ENCODE assay signal across 22 cellular contexts in the genomic region with DNA sequence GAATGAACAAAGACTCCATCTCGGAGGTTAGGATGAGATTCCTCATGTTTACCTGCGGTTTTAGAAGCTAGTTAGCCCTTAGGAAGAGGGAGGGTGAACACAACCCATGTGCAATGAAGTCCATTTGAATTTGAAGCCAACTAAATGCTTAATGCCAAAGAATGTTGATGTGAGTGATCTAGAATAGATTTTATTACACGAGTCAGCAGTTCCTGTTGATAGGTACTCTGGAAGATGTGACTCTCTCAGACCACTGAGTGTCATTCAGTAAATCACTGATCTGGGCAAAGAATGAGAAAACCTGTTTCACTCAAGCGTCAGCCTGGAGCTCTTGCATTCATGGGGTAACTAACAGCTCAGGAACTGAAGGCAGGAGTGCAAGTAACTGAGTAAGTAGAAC.
DNase-seq lines count a peak whose midpoint lies in the region; ATAC-seq, FAIRE-seq and TF ChIP-seq lines count a peak whose summit lies in the region.
"Had no signal": no experiment of that assay in that cellular context is flagged by ENCODE, and none has a peak within 500 bp of the region (broad histone marks: within the 10 kb centered on the region; RNA-seq: fewer than 3 reads in every experiment).

No MANE protein-coding gene starts in this region.

- H3K18ac ChIP-seq in IMR-90 (ENCODE audit: low read depth, low read length), result no peak overlapping the region
- no peak overlapping the region for H3K18ac ChIP-seq in H1 (ENCODE audit: extremely low read depth, low read length)

- whole genome bisulfite sequencing in A549 (ENCODE audit: missing lambda C conversion rate), result 12% methylated on average over 4 of the region's 4 CpGs
- whole genome bisulfite sequencing in IMR-90 (ENCODE audit: extremely low coverage in 2 of 2, insufficient read length in 1 of 2), 2 experiments, result no CpG with 5 or more reads among the region's 4 CpGs
- 82% methylated on average over 4 of the region's 4 CpGs; no CpG with 5 or more reads in 1 of the 2 experiments for WGBS in H1 (ENCODE audit: extremely low coverage in 1 of 2, insufficient coverage in 1 of 2, insufficient read length in 1 of 2, insufficient replicate concordance in 2 of 2, low coverage in 1 of 2, low lambda C conversion rate in 2 of 2, missing lambda C conversion rate in 1 of 2), 2 experiments

- POLR2A ChIA-PET in A549 (lab: Yijun Ruan, JAX) (no interaction called here), IMR-90 (lab: Charles Lee; ENCODE audit: unreplicated experiment) (no interaction called here), H1 (lab: Charles Lee; ENCODE audit: partially characterized antibody) (no interaction called here)

- ATAC-seq in A549 (no peak), IMR-90 (ENCODE audit: low read depth) (no peak), T-helper 17 cell (no peak)
- ATAC-seq: CD8-positive, alpha-beta T cell had no signal

- H3K9me1 ChIP-seq in IMR-90 (ENCODE audit: insufficient read depth, low read length), result no peaks in the 10 kb centered on the region

- H4K20me1 ChIP-seq in IMR-90 (ENCODE audit: insufficient read depth, low read length), result no peaks in the 10 kb centered on the region
- no peaks in the 10 kb centered on the region for H4K20me1 ChIP-seq in H1 (replicated peaks in 1 of 2; ENCODE audit: control insufficient read depth in 1 of 2, insufficient read depth in 2 of 2, low read length in 2 of 2)
- H4K20me1 ChIP-seq: BLaER1 treated with 17β-estradiol and CSF1 and Interleukin-3, amounts not matched to agents 10 nM and 100 nM had no signal

- H3K14ac ChIP-seq in IMR-90 (replicated peaks; ENCODE audit: low read depth, low read length) (no peak overlapping the region), H1 (ENCODE audit: insufficient read length) (no peak overlapping the region)

- H3K36me3 ChIP-seq in IMR-90 (ENCODE audit: control insufficient read depth, insufficient read depth, low read length) (no peaks in the 10 kb centered on the region), H1 (ENCODE audit: control insufficient read depth in 2 of 4, insufficient read depth in 4 of 4, low read length in 3 of 4) (no peaks in the 10 kb centered on the region)
- H3K36me3 ChIP-seq: BLaER1 treated with 17β-estradiol and CSF1 and Interleukin-3, amounts not matched to agents 10 nM and 100 nM had no signal

- peaks cover 18% of the 10 kb centered on the region for H3K27me3 Mint-ChIP-seq in T-helper 17 cell
- H3K27me3 Mint-ChIP-seq: CD4-positive, alpha-beta T cell had no signal

- FAIRE-seq in A549 (lab: Jason Lieb, UNC) (no peak), H1 (lab: Jason Lieb, UNC) (no peak)
- FAIRE-seq: A204.1, D721Med, G401.6, GM12891, GM19239 had no signal

- H4K8ac ChIP-seq in IMR-90 (ENCODE audit: low read depth in 2 of 2, low read length in 2 of 2) (no peak overlapping the region), H1 (ENCODE audit: extremely low read depth, insufficient read depth, low read length) (no peak overlapping the region)

- H2AK9ac ChIP-seq in IMR-90 (replicated peaks; ENCODE audit: low read depth, low read length, poor library complexity), result no peak overlapping the region

- no peak overlapping the region for H4K5ac ChIP-seq in IMR-90 (ENCODE audit: low read depth, low read length)
- no peak overlapping the region for H4K5ac ChIP-seq in H1 (ENCODE audit: insufficient read length, low read depth, low read length)

- in situ Hi-C loops in IMR-90 (cut with MboI; ENCODE audit: low sequenced_read_pairs), result no loop called here

- H2BK120ac ChIP-seq in IMR-90 (ENCODE audit: low read depth, low read length) (no peak overlapping the region), H1 (replicated peaks; ENCODE audit: low read depth, low read length) (no peak overlapping the region)

- TF ChIP-seq CTCF in A549 (IDR thresholded peaks at IDR 0.05), result no peak
- TF ChIP-seq CTCF in IMR-90 (conservative IDR thresholded peaks at IDR 0.05; ENCODE audit: low read depth, low read length), result no peak
- no peak for TF ChIP-seq CTCF in H1 (IDR thresholded peaks at IDR 0.05; ENCODE audit: control extremely low read depth in 1 of 3, insufficient read depth in 1 of 3, low read depth in 1 of 3, low read length in 3 of 3)

- TF ChIP-seq POLR2A in A549 (IDR thresholded peaks at IDR 0.05; ENCODE audit: low read length), result no peak
- no peak for TF ChIP-seq POLR2A in IMR-90 (IDR thresholded peaks at IDR 0.05; ENCODE audit: low read depth, low read length)
- no peak for TF ChIP-seq POLR2A in H1 (IDR thresholded peaks at IDR 0.05; ENCODE audit: control extremely low read depth in 1 of 2, low read depth in 2 of 2, low read length in 2 of 2)

- H2BK20ac ChIP-seq in IMR-90 (ENCODE audit: low read depth, low read length) (no peak overlapping the region), H1 (ENCODE audit: low read length) (no peak overlapping the region)

- no peak overlapping the region for H3K27ac Mint-ChIP-seq in T-helper 17 cell
- H3K27ac Mint-ChIP-seq: B cell; CD4-positive, alpha-beta T cell; CD8-positive, alpha-beta T cell had no signal

- H3K27me3 ChIP-seq in IMR-90 (ENCODE audit: control insufficient read depth, insufficient read depth, low read length) (0 out of 2 replicates have a peak, but pooled peaks cover 2% of the 10 kb centered on the region), H1 (replicated peaks in 1 of 4; ENCODE audit: control insufficient read depth in 3 of 4, extremely low read depth in 1 of 4, insufficient read depth in 3 of 4, low read length in 3 of 4) (no peaks in the 10 kb centered on the region)
- H3K27me3 ChIP-seq: BLaER1 treated with 17β-estradiol and CSF1 and Interleukin-3, amounts not matched to agents 10 nM and 100 nM had no signal

- H3K23me2 ChIP-seq in H1 (ENCODE audit: low read depth, low read length), result no peaks in the 10 kb centered on the region; the same call in 1 of the 2 replicates

- H2AK5ac ChIP-seq in IMR-90 (ENCODE audit: low read depth, low read length) (no peak overlapping the region), H1 (ENCODE audit: low read depth, low read length) (no peak overlapping the region)

- H3K4ac ChIP-seq in IMR-90 (ENCODE audit: low read depth, low read length), result no peak overlapping the region
- H3K4ac ChIP-seq in H1 (replicated peaks; ENCODE audit: insufficient read length, low read depth, low read length), result no peak overlapping the region

- TF ChIP-seq RAD21 in A549 (conservative IDR thresholded peaks at IDR 0.05 in 1 of 2, IDR thresholded peaks at IDR 0.05 in 1 of 2), result no peak
- TF ChIP-seq RAD21 in IMR-90 (IDR thresholded peaks at IDR 0.05; ENCODE audit: low read length), result no peak
- TF ChIP-seq RAD21 in H1 (IDR thresholded peaks at IDR 0.05 in 1 of 2, conservative IDR thresholded peaks at IDR 0.05 in 1 of 2; ENCODE audit: low read depth in 2 of 2, low read length in 2 of 2), result no peak

- H3K27ac ChIP-seq in A549, result no peak overlapping the region
- H3K27ac ChIP-seq in IMR-90 (ENCODE audit: insufficient read depth, low read length), result no peak overlapping the region
- H3K27ac ChIP-seq in H1 (ENCODE audit: low read depth, low read length), result no peak overlapping the region
- H3K27ac ChIP-seq: BLaER1 treated with 17β-estradiol and CSF1 and Interleukin-3, amounts not matched to agents 10 nM and 100 nM; C4-2B had no signal

- H3K9ac ChIP-seq in IMR-90 (ENCODE audit: low read depth, low read length) (no peak overlapping the region), H1 (replicated peaks in 1 of 4; ENCODE audit: extremely low read depth in 1 of 4, low read depth in 3 of 4, low read length in 3 of 4) (no peak overlapping the region)
- H3K9ac ChIP-seq: BLaER1 treated with 17β-estradiol and CSF1 and Interleukin-3, amounts not matched to agents 10 nM and 100 nM had no signal

- H3K4me1 Mint-ChIP-seq in T-helper 17 cell, result no peaks in the 10 kb centered on the region

- dilution Hi-C loops in IMR-90 (cut with HindIII; ENCODE audit: low sequenced_read_pairs, unreplicated experiment), result no loop called here

- H3K4me3 ChIP-seq in A549, result no peak overlapping the region
- H3K4me3 ChIP-seq in IMR-90 (ENCODE audit: insufficient read depth, low read depth, low read length), result no peak overlapping the region
- no peak overlapping the region for H3K4me3 ChIP-seq in H1 (ENCODE audit: extremely low read depth in 1 of 4, insufficient read depth in 2 of 4, low read depth in 3 of 4, low read length in 4 of 4)
- H3K4me3 ChIP-seq: BLaER1 treated with 17β-estradiol and CSF1 and Interleukin-3, amounts not matched to agents 10 nM and 100 nM had no signal

- H2AFZ ChIP-seq in IMR-90 (replicated peaks; ENCODE audit: low read length, poor library complexity) (no peak overlapping the region), H1 (ENCODE audit: low read length) (no peak overlapping the region)

- DNase-seq in A549 (ENCODE audit: low read depth in 1 of 2, low spot score in 1 of 2), result no peak
- no peak for DNase-seq in IMR-90
- DNase-seq in H1 (ENCODE audit: low read depth in 1 of 2, low spot score in 2 of 2), result no peak
- DNase-seq in NCI-H1417 treated with DMSO at 0.1 percent for 48 hours (lab: John Stamatoyannopoulos, UW), result no peak
- DNase-seq in dermis blood vessel endothelial cell, result no peak
- DNase-seq in T-helper 17 cell, result no peak
- DNase-seq: 8988T; AML-193; Caco-2; Calu3; CD4-positive, alpha-beta T cell; CD8-positive, alpha-beta T cell; DMS79 treated with DMSO at 0.1 percent for 48 hours; GF-D8 had no signal

- H3K4me1 ChIP-seq in A549 (no peaks in the 10 kb centered on the region), IMR-90 (ENCODE audit: control insufficient read depth, insufficient read depth, low read length) (no peaks in the 10 kb centered on the region), H1 (replicated peaks in 1 of 4; ENCODE audit: control insufficient read depth in 3 of 4, insufficient read depth in 4 of 4, low read length in 3 of 4) (no peaks in the 10 kb centered on the region)

- CTCF ChIA-PET in A549 (lab: Yijun Ruan, JAX) (no interaction called here), IMR-90 (lab: Yijun Ruan, JAX) (no interaction called here), H1 (lab: Charles Lee; ENCODE audit: partially characterized antibody) (no interaction called here)

- no peak for TF ChIP-seq EP300 in A549 (IDR thresholded peaks at IDR 0.05)
- no peak for TF ChIP-seq EP300 in H1 (IDR thresholded peaks at IDR 0.05; ENCODE audit: borderline replicate concordance in 1 of 2, low read depth in 2 of 2, low read length in 2 of 2)

- H3K23ac ChIP-seq in IMR-90 (ENCODE audit: low read depth, low read length) (no peak overlapping the region), H1 (ENCODE audit: insufficient read length) (no peak overlapping the region)

- H3K56ac ChIP-seq in IMR-90 (ENCODE audit: extremely low read depth, insufficient read depth, low read length), result no peak overlapping the region
- no peak overlapping the region for H3K56ac ChIP-seq in H1 (replicated peaks; ENCODE audit: insufficient read length, low read depth, low read length)

- no peak overlapping the region for H4K91ac ChIP-seq in IMR-90 (ENCODE audit: insufficient read depth, low read depth, low read length)
- H4K91ac ChIP-seq in H1 (replicated peaks; ENCODE audit: insufficient read length, low read length), result no peak overlapping the region

- intact Hi-C loops in IMR-90 (cut with micrococcal nuclease), result no loop called here

- H2BK5ac ChIP-seq in IMR-90 (ENCODE audit: low read depth, low read length, poor library complexity, severe bottlenecking) (no peak overlapping the region), H1 (ENCODE audit: low read depth, low read length) (no peak overlapping the region)

- no peaks in the 10 kb centered on the region for H3K9me3 ChIP-seq in A549
- H3K9me3 ChIP-seq in IMR-90 (ENCODE audit: control insufficient read depth, insufficient read depth, low read length), result no peaks in the 10 kb centered on the region
- H3K9me3 ChIP-seq in H1 (ENCODE audit: insufficient read depth in 2 of 2, low read depth in 1 of 2, low read length in 1 of 2), result no peaks in the 10 kb centered on the region
- H3K9me3 ChIP-seq in T-helper 17 cell (ENCODE audit: control insufficient read depth, low read length, poor library complexity, severe bottlenecking), result no peaks in the 10 kb centered on the region
- H3K9me3 ChIP-seq: BLaER1 treated with 17β-estradiol and CSF1 and Interleukin-3, amounts not matched to agents 10 nM and 100 nM; Caco-2 had no signal

- no peak overlapping the region for H2BK12ac ChIP-seq in H1 (ENCODE audit: low read depth, low read length)

- no peaks in the 10 kb centered on the region for H3K36me3 Mint-ChIP-seq in T-helper 17 cell (ENCODE audit: low read depth)
- H3K36me3 Mint-ChIP-seq: CD8-positive, alpha-beta T cell had no signal

- H3K79me2 ChIP-seq in H1 (ENCODE audit: control insufficient read depth in 1 of 2, insufficient read depth in 2 of 2, low read length in 2 of 2), result no peaks in the 10 kb centered on the region

- H3K4me2 ChIP-seq in A549 (no peak overlapping the region), IMR-90 (ENCODE audit: low read depth, low read length) (no peak overlapping the region), H1 (ENCODE audit: insufficient read depth in 1 of 2, low read depth in 2 of 2, low read length in 2 of 2) (no peak overlapping the region)
- H3K4me2 ChIP-seq: BLaER1 treated with 17β-estradiol and CSF1 and Interleukin-3, amounts not matched to agents 10 nM and 100 nM had no signal

- no peak overlapping the region for H2BK15ac ChIP-seq in IMR-90 (ENCODE audit: low read depth, low read length)
- no peak overlapping the region for H2BK15ac ChIP-seq in H1 (ENCODE audit: low read length)

- H3K79me1 ChIP-seq in IMR-90 (ENCODE audit: low read depth in 1 of 2, low read length in 2 of 2) (no peaks in the 10 kb centered on the region), H1 (ENCODE audit: low read depth, low read length) (no peaks in the 10 kb centered on the region)

- no peak overlapping the region for H3K4me3 Mint-ChIP-seq in T-helper 17 cell
- H3K4me3 Mint-ChIP-seq: B cell; CD4-positive, alpha-beta T cell; CD8-positive, alpha-beta T cell had no signal

- BruUV-seq in IMR-90 (replicated peaks; lab: Mats Ljungman, UMichigan), result no TSS peak
